Comparison of ENCODE assay signal across 16 cellular contexts in genomic region chr3:16529264-16529663, GRCh38. TPM values are rescaled to one million over a fixed set of nuclear protein-coding genes. Genes with fewer than 3 reads are reported as not detected.
DNase-seq lines count a peak whose midpoint lies in the region; ATAC-seq and TF ChIP-seq lines count a peak whose summit lies in the region.
"Had no signal": no experiment of that assay in that cellular context is flagged by ENCODE, and none has a peak within 500 bp of the region (broad histone marks: within the 10 kb centered on the region; RNA-seq: fewer than 3 reads in every experiment).

No MANE protein-coding gene starts in this region.

- no peaks in the 10 kb centered on the region for H3K9me3 ChIP-seq in HCT116 (ENCODE audit: control insufficient read depth in 1 of 2, insufficient read depth in 1 of 2, low read depth in 1 of 2, low read length in 2 of 2)
- peaks cover 9% of the 10 kb centered on the region for H3K9me3 ChIP-seq in adipocyte (ENCODE audit: control insufficient read depth, low read length)

- ATAC-seq in HCT116, result no peak; the same call in 1 of the 2 replicates
- ATAC-seq: esophagus mucosa had no signal

- H3K9ac ChIP-seq in HCT116 (ENCODE audit: low read length) (no peak overlapping the region), adipocyte (ENCODE audit: low read length) (no peak overlapping the region)

- peaks cover 4% of the 10 kb centered on the region for H3K27me3 Mint-ChIP-seq in activated CD4-positive, alpha-beta memory T cell treated with anti-CD3 and anti-CD28 coated beads for 36 hours
- H3K27me3 Mint-ChIP-seq in activated CD4-positive, alpha-beta memory T cell treated with anti-CD3 and anti-CD28 coated beads, Interleukin-2, amount 10 ng/mL, durations not matched to agents 7 days and 5 days, result peaks cover 13% of the 10 kb centered on the region
- H3K27me3 Mint-ChIP-seq in osteocyte (ENCODE audit: unreplicated experiment), result peaks cover 14% of the 10 kb centered on the region

- no peaks in the 10 kb centered on the region for H3K9me2 ChIP-seq in HCT116 (ENCODE audit: insufficient read depth)

- no peaks in the 10 kb centered on the region for H3K79me2 ChIP-seq in HCT116 (ENCODE audit: insufficient read depth, low read length)

- no peaks in the 10 kb centered on the region for H4K20me1 ChIP-seq in HCT116 (ENCODE audit: insufficient read depth)

- H3K27me3 ChIP-seq in HCT116 (ENCODE audit: insufficient read depth, low read length) (peaks cover 10% of the 10 kb centered on the region; the same call in 1 of the 2 replicates), adipocyte (replicated peaks; ENCODE audit: control insufficient read depth, insufficient read depth, low read length) (peaks cover 9% of the 10 kb centered on the region)
- H3K27me3 ChIP-seq: spleen had no signal

- no peak overlapping the region for H2AFZ ChIP-seq in HCT116 (ENCODE audit: low read depth, low read length, poor library complexity, severe bottlenecking)

- DNase-seq in activated CD4-positive, alpha-beta memory T cell treated with anti-CD3 and anti-CD28 coated beads for 36 hours, result no peak
- no peak for DNase-seq in activated CD4-positive, alpha-beta memory T cell treated with anti-CD3 and anti-CD28 coated beads, Interleukin-2, amount 10 ng/mL, durations not matched to agents 7 days and 5 days
- DNase-seq in HCT116 (ENCODE audit: low read depth, low spot score), result no peak
- peak; percentile 46 for DNase-seq in adipocyte (ENCODE audit: low read depth)
- DNase-seq in osteocyte (ENCODE audit: extremely low spot score, unreplicated experiment), result no peak
- no peak for DNase-seq in NK-92 (lab: John Stamatoyannopoulos, UW; ENCODE audit: unreplicated experiment)
- DNase-seq in hypothalamus (lab: John Stamatoyannopoulos, UW), result no peak
- DNase-seq in nucleus accumbens (lab: John Stamatoyannopoulos, UW), result no peak
- DNase-seq: 8988T; activated naive CD4-positive, alpha-beta T cell treated with anti-CD3 and anti-CD28 coated beads for 36 hours; NCI-H1105; NCI-H526; RPMI8226; spleen had no signal

- POLR2A ChIA-PET in activated CD4-positive, alpha-beta memory T cell treated with anti-CD3 and anti-CD28 coated beads for 36 hours (lab: Charles Lee), result interaction anchor here (1.0 kb wide), 1 partner anchor 9 kb away, joined by 3 read pairs; no protein-coding TSS in a partner anchor
- POLR2A ChIA-PET in activated CD4-positive, alpha-beta memory T cell treated with anti-CD3 and anti-CD28 coated beads, Interleukin-2, amount 10 ng/mL, durations not matched to agents 7 days and 5 days (lab: Charles Lee), result interaction anchor here (1.3 kb wide), 1 partner anchor 17 kb away, joined by 3 read pairs; no protein-coding TSS in a partner anchor
- POLR2A ChIA-PET in HCT116 (lab: Charles Lee), result no interaction called here

- TF ChIP-seq CTCF in HCT116 (IDR thresholded peaks at IDR 0.05 in 2 of 3, conservative IDR thresholded peaks at IDR 0.05 in 1 of 3; ENCODE audit: borderline replicate concordance in 1 of 3, insufficient read depth in 1 of 3, low read depth in 2 of 3, low read length in 2 of 3), result no peak
- TF ChIP-seq CTCF in osteocyte (IDR thresholded peaks at IDR 0.05), result peak; percentile 45

- TF ChIP-seq POLR2A in HCT116 (IDR thresholded peaks at IDR 0.05; ENCODE audit: borderline replicate concordance, extremely low read depth, insufficient read depth, insufficient read length), result no peak

- H3K4me3 ChIP-seq in HCT116 (replicated peaks in 1 of 2; ENCODE audit: low read depth in 1 of 2, low read length in 2 of 2), result no peak overlapping the region
- no peak overlapping the region for H3K4me3 ChIP-seq in adipocyte (ENCODE audit: low read length)
- H3K4me3 ChIP-seq: lung, spleen had no signal

- H3K27ac Mint-ChIP-seq in activated CD4-positive, alpha-beta memory T cell treated with anti-CD3 and anti-CD28 coated beads for 36 hours, result peak overlapping the region; percentile 7
- H3K27ac Mint-ChIP-seq in activated CD4-positive, alpha-beta memory T cell treated with anti-CD3 and anti-CD28 coated beads, Interleukin-2, amount 10 ng/mL, durations not matched to agents 7 days and 5 days, result no peak overlapping the region
- H3K27ac Mint-ChIP-seq in osteocyte (ENCODE audit: unreplicated experiment), result no peak overlapping the region
- H3K27ac Mint-ChIP-seq: activated naive CD4-positive, alpha-beta T cell treated with anti-CD3 and anti-CD28 coated beads for 36 hours had no signal

- no peaks in the 10 kb centered on the region for H3K36me3 ChIP-seq in HCT116 (ENCODE audit: control insufficient read depth in 1 of 2, insufficient read depth in 2 of 2, low read length in 2 of 2)
- no peaks in the 10 kb centered on the region for H3K36me3 ChIP-seq in adipocyte (ENCODE audit: control insufficient read depth, insufficient read depth, low read length, severe bottlenecking)
- H3K36me3 ChIP-seq: spleen had no signal

- H3K27ac ChIP-seq in HCT116 (ENCODE audit: low read depth, low read length), result no peak overlapping the region
- H3K27ac ChIP-seq: spleen had no signal

- TF ChIP-seq RAD21 in HCT116 (IDR thresholded peaks at IDR 0.05; ENCODE audit: low read depth), result peak; percentile 19; the same call in 1 of the 2 replicates

- intact Hi-C loops in activated CD4-positive, alpha-beta memory T cell treated with anti-CD3 and anti-CD28 coated beads for 36 hours (cut with micrococcal nuclease), result no loop called here
- intact Hi-C loops in HCT116 (cut with micrococcal nuclease), result no loop called here

- H3K4me3 Mint-ChIP-seq in activated CD4-positive, alpha-beta memory T cell treated with anti-CD3 and anti-CD28 coated beads for 36 hours, result no peak overlapping the region
- H3K4me3 Mint-ChIP-seq in activated CD4-positive, alpha-beta memory T cell treated with anti-CD3 and anti-CD28 coated beads, Interleukin-2, amount 10 ng/mL, durations not matched to agents 7 days and 5 days, result no peak overlapping the region
- no peak overlapping the region for H3K4me3 Mint-ChIP-seq in osteocyte (ENCODE audit: unreplicated experiment)
- H3K4me3 Mint-ChIP-seq: activated naive CD4-positive, alpha-beta T cell treated with anti-CD3 and anti-CD28 coated beads for 36 hours had no signal

- CTCF ChIA-PET in activated CD4-positive, alpha-beta memory T cell treated with anti-CD3 and anti-CD28 coated beads for 36 hours (lab: Charles Lee), result interaction anchor here (0.9 to 1.4 kb wide), 4 partner anchors 18 to 239 kb away, joined by 3 to 4 read pairs (median 4); no protein-coding TSS in a partner anchor
- CTCF ChIA-PET in activated CD4-positive, alpha-beta memory T cell treated with anti-CD3 and anti-CD28 coated beads, Interleukin-2, amount 10 ng/mL, durations not matched to agents 7 days and 5 days (lab: Charles Lee), result interaction anchor here (0.7 to 1.6 kb wide), 2 partner anchors 13 to 261 kb away, joined by 3 to 12 read pairs; no protein-coding TSS in a partner anchor
- CTCF ChIA-PET in HCT116 (lab: Charles Lee), result interaction anchor here (0.7 to 1.4 kb wide), 4 partner anchors 9 to 261 kb away, joined by 3 to 4 read pairs (median 3); no protein-coding TSS in a partner anchor

- no TSS peak for BruUV-seq in HCT116 (replicated peaks; lab: Mats Ljungman, UMichigan)

- peaks cover 12% of the 10 kb centered on the region for H3K4me1 Mint-ChIP-seq in activated CD4-positive, alpha-beta memory T cell treated with anti-CD3 and anti-CD28 coated beads for 36 hours (ENCODE audit: low read depth)
- H3K4me1 Mint-ChIP-seq in activated CD4-positive, alpha-beta memory T cell treated with anti-CD3 and anti-CD28 coated beads, Interleukin-2, amount 10 ng/mL, durations not matched to agents 7 days and 5 days, result peaks cover 5% of the 10 kb centered on the region
- H3K4me1 Mint-ChIP-seq in osteocyte (ENCODE audit: unreplicated experiment), result peaks cover 14% of the 10 kb centered on the region

- RAD21 ChIA-PET in HCT116 (lab: Charles Lee; ENCODE audit: low non-redundant PET in 1 of 2, low total read pairs in 2 of 2, uncharacterized antibody in 2 of 2, unreplicated experiment in 2 of 2), result no interaction called here

- peaks cover 5% of the 10 kb centered on the region for H3K36me3 Mint-ChIP-seq in activated CD4-positive, alpha-beta memory T cell treated with anti-CD3 and anti-CD28 coated beads for 36 hours
- H3K36me3 Mint-ChIP-seq in activated CD4-positive, alpha-beta memory T cell treated with anti-CD3 and anti-CD28 coated beads, Interleukin-2, amount 10 ng/mL, durations not matched to agents 7 days and 5 days (ENCODE audit: low read depth), result peaks cover 3% of the 10 kb centered on the region
- no peaks in the 10 kb centered on the region for H3K36me3 Mint-ChIP-seq in osteocyte (ENCODE audit: unreplicated experiment)

- H3K4me2 ChIP-seq in HCT116 (ENCODE audit: low read length), result no peak overlapping the region

- peaks cover 0 to 6% of the 10 kb centered on the region in 2 experiments; a peak in 1 of 4 replicates for H3K4me1 ChIP-seq in HCT116 (ENCODE audit: control insufficient read depth in 1 of 2, insufficient read depth in 2 of 2, low read length in 2 of 2)
- peaks cover 26% of the 10 kb centered on the region for H3K4me1 ChIP-seq in adipocyte (ENCODE audit: control insufficient read depth, insufficient read depth, low read length)

- H3K9me3 Mint-ChIP-seq in activated CD4-positive, alpha-beta memory T cell treated with anti-CD3 and anti-CD28 coated beads for 36 hours, result peaks cover 16% of the 10 kb centered on the region
- peaks cover 7% of the 10 kb centered on the region for H3K9me3 Mint-ChIP-seq in activated CD4-positive, alpha-beta memory T cell treated with anti-CD3 and anti-CD28 coated beads, Interleukin-2, amount 10 ng/mL, durations not matched to agents 7 days and 5 days
- H3K9me3 Mint-ChIP-seq in osteocyte (ENCODE audit: unreplicated experiment), result peaks cover 5% of the 10 kb centered on the region

TF ChIP-seq in HCT116, 20 proteins besides CTCF, POLR2A, EP300 and RAD21 (continues in another document):
- TF ChIP-seq ZBTB33 (IDR thresholded peaks at IDR 0.05; ENCODE audit: extremely low read depth, insufficient replicate concordance, low read length), result no peak

RNA-seq across cellular contexts. Expression of gene RFTN1, which starts 15.8 kb away (rescaled TPM):
- total RNA-seq in activated CD4-positive, alpha-beta memory T cell treated with anti-CD3 and anti-CD28 coated beads for 36 hours, result 100 to 1,000 TPM; 104 to 106 TPM
- 10 to 100 TPM; 74.9 to 75.1 TPM for total RNA-seq in activated CD4-positive, alpha-beta memory T cell treated with anti-CD3 and anti-CD28 coated beads, Interleukin-2, amount 10 ng/mL, durations not matched to agents 7 days and 5 days
- total RNA-seq in HCT116 (2021; ENCODE audit: unreplicated experiment) (3.9 TPM), osteocyte (79.6 and 84.1 TPM in 2 replicates)
- polyA plus RNA-seq in HCT116 (2012), result 4.1 and 5.4 TPM in 2 replicates

Comparison
In these comparisons a context has a peak if more than half of its experiments do, and no peak if none do; other contexts are left out.
1. RNA of gene RFTN1, which starts 15.8 kb away (total RNA-seq): 104 to 106 TPM in activated CD4-positive, alpha-beta memory T cell treated with anti-CD3 and anti-CD28 coated beads for 36 hours, 79.6 to 84.1 TPM in osteocyte and 74.9 to 75.1 TPM in activated CD4-positive, alpha-beta memory T cell treated with anti-CD3 and anti-CD28 coated beads, Interleukin-2, amount 10 ng/mL, durations not matched to agents 7 days and 5 days; 3.9 TPM in HCT116 (single experiment); every median in the first group is over 10 times any median in the second.